In the genomic region with DNA sequence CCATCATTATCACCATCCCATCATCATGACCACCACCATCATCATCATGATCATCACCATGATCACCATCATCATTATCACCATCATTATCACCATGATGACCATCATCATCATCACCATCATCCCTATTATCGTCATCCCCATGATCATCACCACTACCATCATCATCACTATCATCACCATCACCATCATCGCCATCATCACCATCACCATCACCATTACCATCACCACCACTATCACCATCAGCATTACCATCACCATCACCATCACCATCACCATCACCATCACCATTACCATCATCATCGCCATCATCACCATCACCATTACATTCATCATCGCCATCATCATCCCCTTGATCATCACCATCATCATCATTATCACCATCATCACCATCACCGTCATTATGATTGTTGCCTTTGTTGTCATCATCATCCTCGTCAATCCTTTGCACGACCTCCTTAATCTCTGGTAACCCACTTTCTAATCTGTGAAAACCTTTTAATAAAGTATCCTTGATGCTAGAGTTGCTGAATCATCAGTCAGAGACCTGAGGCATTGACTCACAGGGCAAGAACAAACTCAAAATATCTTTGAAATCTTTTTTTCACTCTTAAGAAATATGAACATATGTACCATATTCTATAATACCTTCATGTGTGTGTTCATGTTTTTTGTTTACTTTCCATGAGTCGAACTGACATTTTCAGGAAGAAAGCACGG, we compare ENCODE assay signal across 33 cellular contexts.
"Had no signal": no experiment of that assay in that cellular context is flagged by ENCODE, and none has a peak within 500 bp of the region (broad histone marks: within the 10 kb centered on the region; RNA-seq: fewer than 3 reads in every experiment).

No MANE protein-coding gene starts in this region.

- H3K4me1 ChIP-seq: ascending aorta had no signal

- H3K36me3 ChIP-seq: ascending aorta, WERI-Rb-1 had no signal

- H3K4me2 ChIP-seq: PC-9 had no signal

- H3K36me3 Mint-ChIP-seq: activated CD8-positive, alpha-beta memory T cell treated with anti-CD3 and anti-CD28 coated beads, Interleukin-2, amount 10 ng/mL, durations not matched to agents 7 days and 5 days; activated naive CD4-positive, alpha-beta T cell treated with anti-CD3 and anti-CD28 coated beads, Interleukin-2, amount 50 U/mL, for 24 hours; activated naive CD8-positive, alpha-beta T cell treated with anti-CD3 and anti-CD28 coated beads, Interleukin-2, amount 10 ng/mL, durations not matched to agents 7 days and 5 days had no signal

- H3K9me3 Mint-ChIP-seq: activated CD4-positive, alpha-beta memory T cell treated with anti-CD3 and anti-CD28 coated beads, Interleukin-2, amount 10 ng/mL, durations not matched to agents 7 days and 5 days; activated naive CD4-positive, alpha-beta T cell treated with anti-CD3 and anti-CD28 coated beads, Interleukin-2, amount 50 U/mL, for 24 hours; activated naive CD8-positive, alpha-beta T cell treated with anti-CD3 and anti-CD28 coated beads, Interleukin-2, amount 10 ng/mL, durations not matched to agents 7 days and 5 days; activated T-cell treated with anti-CD3 and anti-CD28 coated beads, Interleukin-2, amount 50 U/mL, for 72 hours; activated T-helper 17 cell treated with anti-CD3 and anti-CD28 coated beads, Interleukin-2, amount 50 U/mL, for 72 hours had no signal

- H3K27ac Mint-ChIP-seq: activated CD4-positive, alpha-beta memory T cell treated with anti-CD3 and anti-CD28 coated beads, Interleukin-2, amount 10 ng/mL, durations not matched to agents 7 days and 5 days; activated CD8-positive, alpha-beta memory T cell treated with anti-CD3 and anti-CD28 coated beads, Interleukin-2, amount 10 ng/mL, durations not matched to agents 7 days and 5 days; activated naive CD4-positive, alpha-beta T cell treated with anti-CD3 and anti-CD28 coated beads, Interleukin-2, amount 50 U/mL, for 24 hours; activated naive CD8-positive, alpha-beta T cell treated with anti-CD3 and anti-CD28 coated beads, Interleukin-2, amount 10 ng/mL, durations not matched to agents 7 days and 5 days; activated T-cell treated with anti-CD3 and anti-CD28 coated beads, Interleukin-2, amount 50 U/mL, for 72 hours; activated T-helper 17 cell treated with anti-CD3 and anti-CD28 coated beads, Interleukin-2, amount 50 U/mL, for 72 hours had no signal

- H3K4me3 Mint-ChIP-seq: activated CD4-positive, alpha-beta memory T cell treated with anti-CD3 and anti-CD28 coated beads, Interleukin-2, amount 10 ng/mL, durations not matched to agents 7 days and 5 days; activated CD8-positive, alpha-beta memory T cell treated with anti-CD3 and anti-CD28 coated beads, Interleukin-2, amount 10 ng/mL, durations not matched to agents 7 days and 5 days; activated naive CD4-positive, alpha-beta T cell treated with anti-CD3 and anti-CD28 coated beads, Interleukin-2, amount 50 U/mL, for 24 hours; activated naive CD8-positive, alpha-beta T cell treated with anti-CD3 and anti-CD28 coated beads, Interleukin-2, amount 10 ng/mL, durations not matched to agents 7 days and 5 days; activated T-cell treated with anti-CD3 and anti-CD28 coated beads, Interleukin-2, amount 50 U/mL, for 72 hours; activated T-helper 17 cell treated with anti-CD3 and anti-CD28 coated beads, Interleukin-2, amount 50 U/mL, for 72 hours had no signal

- H3K27me3 ChIP-seq: ascending aorta had no signal

- ATAC-seq: activated CD8-positive, alpha-beta memory T cell treated with anti-CD3 and anti-CD28 coated beads, Interleukin-2, amount 10 ng/mL, durations not matched to agents 7 days and 5 days; activated T-cell treated with anti-CD3 and anti-CD28 coated beads, Interleukin-2, amount 50 U/mL, for 72 hours; activated T-helper 17 cell treated with anti-CD3 and anti-CD28 coated beads, Interleukin-2, amount 50 U/mL, for 72 hours; Right ventricle myocardium inferior; SK-N-SH treated with all-trans-retinoic acid at 6 μM for 48 hours had no signal

- H3K9me3 ChIP-seq: ascending aorta had no signal

- DNase-seq: activated CD4-positive, alpha-beta memory T cell treated with anti-CD3 and anti-CD28 coated beads, Interleukin-2, amount 10 ng/mL, durations not matched to agents 7 days and 5 days; activated CD4-positive, alpha-beta T cell treated with anti-CD3 and anti-CD28 coated beads for 1 hour; activated CD4-positive, alpha-beta T cell treated with anti-CD3 and anti-CD28 coated beads for 48 hours; activated CD4-positive, CD25-positive, alpha-beta regulatory T cell; activated CD8-positive, alpha-beta memory T cell treated with anti-CD3 and anti-CD28 coated beads for 24 hours; activated CD8-positive, alpha-beta memory T cell treated with anti-CD3 and anti-CD28 coated beads, Interleukin-2, amount 10 ng/mL, durations not matched to agents 7 days and 5 days; activated CD8-positive, alpha-beta memory T cell treated with anti-CD3 and anti-CD28 coated beads, Interleukin-2, amount 50 U/mL, for 48 hours; activated effector memory CD4-positive, alpha-beta T cell treated with anti-CD3 and anti-CD28 coated beads, Interleukin-2, amount 50 U/mL, for 16 hours; activated naive CD4-positive, alpha-beta T cell; activated naive CD8-positive, alpha-beta T cell treated with anti-CD3 and anti-CD28 coated beads, Interleukin-2, amount 10 ng/mL, durations not matched to agents 7 days and 5 days; activated T-cell treated with anti-CD3 and anti-CD28 coated beads, Interleukin-2, amount 50 U/mL, for 72 hours; amygdala; MM.1S; MV-4-11; NCI-H1092; NCI-H1436 treated with DMSO at 0.1 percent for 48 hours; NCI-H1694 treated with DMSO at 0.1 percent for 48 hours; NCI-H2029; NCI-H345; NCI-H524 treated with DMSO at 0.1 percent for 48 hours; NCI-H748 treated with DMSO at 0.1 percent for 48 hours; NK-92 treated with Interleukin-12 subunit alpha and Interleukin-12 subunit beta, amount 100 ng/mL, for 24 hours; PC-9; SIG-M5; SW 1271; T1000; WERI-Rb-1 had no signal

- H3K27ac ChIP-seq: ascending aorta, PC-9, RWPE1, WERI-Rb-1 had no signal

- H3K4me3 ChIP-seq: ascending aorta, PC-9 had no signal

- H3K27me3 Mint-ChIP-seq: activated CD4-positive, alpha-beta memory T cell treated with anti-CD3 and anti-CD28 coated beads, Interleukin-2, amount 10 ng/mL, durations not matched to agents 7 days and 5 days; activated CD8-positive, alpha-beta memory T cell treated with anti-CD3 and anti-CD28 coated beads, Interleukin-2, amount 10 ng/mL, durations not matched to agents 7 days and 5 days; activated naive CD8-positive, alpha-beta T cell treated with anti-CD3 and anti-CD28 coated beads, Interleukin-2, amount 10 ng/mL, durations not matched to agents 7 days and 5 days; activated T-helper 17 cell treated with anti-CD3 and anti-CD28 coated beads, Interleukin-2, amount 50 U/mL, for 72 hours had no signal

- H3K4me1 Mint-ChIP-seq: activated CD4-positive, alpha-beta memory T cell treated with anti-CD3 and anti-CD28 coated beads, Interleukin-2, amount 10 ng/mL, durations not matched to agents 7 days and 5 days; activated CD8-positive, alpha-beta memory T cell treated with anti-CD3 and anti-CD28 coated beads, Interleukin-2, amount 10 ng/mL, durations not matched to agents 7 days and 5 days; activated naive CD4-positive, alpha-beta T cell treated with anti-CD3 and anti-CD28 coated beads, Interleukin-2, amount 50 U/mL, for 24 hours; activated naive CD8-positive, alpha-beta T cell treated with anti-CD3 and anti-CD28 coated beads, Interleukin-2, amount 10 ng/mL, durations not matched to agents 7 days and 5 days; activated T-helper 17 cell treated with anti-CD3 and anti-CD28 coated beads, Interleukin-2, amount 50 U/mL, for 72 hours had no signal

- H2AFZ ChIP-seq: PC-9 had no signal
